Comparison of ENCODE assay signal across 10 cellular contexts in the genomic region with DNA sequence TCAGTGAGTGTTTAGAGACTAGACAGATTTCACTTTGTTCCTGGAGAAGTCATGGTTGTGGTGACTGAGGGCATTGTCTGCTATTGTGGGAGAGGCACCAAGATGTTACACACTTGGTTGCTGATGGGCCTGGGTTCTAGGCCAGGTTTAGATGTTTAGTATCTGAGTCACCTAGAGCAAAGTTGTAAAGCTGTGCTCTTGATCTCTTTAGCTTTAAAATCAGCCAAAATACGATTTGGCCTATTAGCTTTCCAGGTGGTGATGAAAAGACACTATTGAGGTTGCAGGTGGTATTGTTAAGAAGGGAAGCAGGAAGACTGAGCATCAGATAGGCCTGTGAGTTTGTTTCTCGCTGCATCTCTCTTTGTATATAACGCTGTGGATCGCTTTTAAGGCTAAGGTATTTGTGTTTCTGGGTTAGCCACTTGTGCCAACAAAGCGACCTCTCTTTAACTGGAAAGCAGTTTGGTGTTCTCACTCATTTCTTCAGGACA. TPM values are rescaled to one million over a fixed set of nuclear protein-coding genes. Genes with fewer than 3 reads are reported as not detected.
DNase-seq lines count a peak whose midpoint lies in the region; ATAC-seq and TF ChIP-seq lines count a peak whose summit lies in the region.
"Had no signal": no experiment of that assay in that cellular context is flagged by ENCODE, and none has a peak within 500 bp of the region (broad histone marks: within the 10 kb centered on the region; RNA-seq: fewer than 3 reads in every experiment).

No MANE protein-coding gene starts in this region.

- peaks cover 5% of the 10 kb centered on the region for H3K9me3 Mint-ChIP-seq in CD4-positive, alpha-beta T cell

- H3K27ac ChIP-seq in coronary artery (peak overlapping the region; percentile 27 to 79), aorta (ENCODE audit: low read depth in 1 of 2, low read length in 2 of 2) (peak overlapping the region in 1 of 2 donors; percentile 74)
- no peak overlapping the region for H3K27ac ChIP-seq in CD4-positive, alpha-beta T cell (ENCODE audit: low read depth, low read length)

- H3K4me3 ChIP-seq in coronary artery (peak overlapping the region; percentile 49), mucosa of descending colon (no peak overlapping the region), aorta (ENCODE audit: low read length in 2 of 2) (no peak overlapping the region)

- H3K36me3 Mint-ChIP-seq in CD4-positive, alpha-beta T cell (ENCODE audit: low read depth): peaks cover 17% of the 10 kb centered on the region

- H3K4me1 Mint-ChIP-seq in CD4-positive, alpha-beta T cell (ENCODE audit: low read depth): peaks cover 78% of the 10 kb centered on the region

- no peaks in the 10 kb centered on the region for H3K36me3 ChIP-seq in mucosa of descending colon (ENCODE audit: low read depth)
- H3K36me3 ChIP-seq in aorta (ENCODE audit: control insufficient read depth in 1 of 2, insufficient read depth in 2 of 2, low read length in 1 of 2): no peaks in the 10 kb centered on the region

- H3K4me1 ChIP-seq in mucosa of descending colon (ENCODE audit: low read depth) (peaks cover 7% of the 10 kb centered on the region), aorta (ENCODE audit: control insufficient read depth in 1 of 2, insufficient read depth in 2 of 2, low read length in 2 of 2) (peaks cover 5 to 18% of the 10 kb centered on the region in 2 donors)

- intact Hi-C loops in Right ventricle myocardium superior (cut with DNase I) (no loop called here), Right ventricle myocardium inferior (cut with DNase I) (no loop called here), mucosa of descending colon (cut with DNase I, micrococcal nuclease) (no loop called here), aorta (cut with DNase I) (no loop called here)
- intact Hi-C loops in CD4-positive, alpha-beta T cell (cut with DNase I, micrococcal nuclease): no loop called here

- peaks cover 7% of the 10 kb centered on the region for H3K9me3 ChIP-seq in mucosa of descending colon
- no peaks in the 10 kb centered on the region for H3K9me3 ChIP-seq in aorta (ENCODE audit: control insufficient read depth, low read length)
- no peaks in the 10 kb centered on the region for H3K9me3 ChIP-seq in CD4-positive, alpha-beta T cell (ENCODE audit: control insufficient read depth, low read length)

- no peak for TF ChIP-seq CTCF in coronary artery (IDR thresholded peaks at IDR 0.05)
- no peak for TF ChIP-seq CTCF in mucosa of descending colon (IDR thresholded peaks at IDR 0.05)
- no peak for TF ChIP-seq CTCF in CD4-positive, alpha-beta T cell (IDR thresholded peaks at IDR 0.05)

- H3K27ac Mint-ChIP-seq in CD4-positive, alpha-beta T cell: no peak overlapping the region

- peak; percentile 17 for ATAC-seq in Right ventricle myocardium superior (ENCODE audit: poor library complexity)
- no peak for ATAC-seq in Right ventricle myocardium inferior
- ATAC-seq in mucosa of descending colon: peak; percentile 52
- no peak for ATAC-seq in aorta (ENCODE audit: low FRiP score)
- ATAC-seq in HG02870 (IDR thresholded peaks at IDR 0.05; ENCODE audit: unreplicated experiment): no peak
- ATAC-seq in CD4-positive, alpha-beta T cell (ENCODE audit: poor library complexity): no peak

- DNase-seq in Right ventricle myocardium superior (no peak), Right ventricle myocardium inferior (ENCODE audit: missing footprints) (no peak), coronary artery (ENCODE audit: low spot score) (no peak), mucosa of descending colon (no peak), COR-L47 (lab: John Stamatoyannopoulos, UW) (no peak), aorta (no peak)
- no peak for DNase-seq in CD4-positive, alpha-beta T cell
- DNase-seq: immature natural killer cell, T-helper 1 cell had no signal

- H3K27me3 Mint-ChIP-seq in CD4-positive, alpha-beta T cell: no peaks in the 10 kb centered on the region

- no peak overlapping the region for H3K4me3 Mint-ChIP-seq in CD4-positive, alpha-beta T cell
- H3K4me3 Mint-ChIP-seq: immature natural killer cell had no signal

- no peaks in the 10 kb centered on the region for H3K27me3 ChIP-seq in aorta (ENCODE audit: control insufficient read depth in 1 of 2, insufficient read depth in 2 of 2, low read length in 1 of 2)
- no peaks in the 10 kb centered on the region for H3K27me3 ChIP-seq in CD4-positive, alpha-beta T cell (ENCODE audit: control insufficient read depth, insufficient read depth, low read length)

- 73 to 77% methylated on average over 5 of the region's 5 CpGs for WGBS in aorta, 2 donors

- CTCF ChIA-PET in CD4-positive, alpha-beta T cell (lab: Charles Lee): no interaction called here

- POLR2A ChIA-PET in CD4-positive, alpha-beta T cell (lab: Charles Lee): no interaction called here

RNA-seq across cellular contexts. Expression of a gene that starts 48.6 kb away (rescaled TPM):
- total RNA-seq in Right ventricle myocardium superior (32.4 TPM), Right ventricle myocardium inferior (32.3 TPM), mucosa of descending colon (10 to 100 TPM; 52.4 to 60.4 (median 60.1) TPM), aorta (10 to 100 TPM; 66.8 to 89.6 TPM)
- 10 to 100 TPM; 11.0 to 21.4 TPM for polyA plus RNA-seq in aorta
- 10 to 100 TPM; 24.3 to 25.3 TPM for total RNA-seq in CD4-positive, alpha-beta T cell

Comparison
In these comparisons a context has a peak if more than half of its experiments do, and no peak if none do; other contexts are left out.
1. ATAC-seq: peak in Right ventricle myocardium superior (single experiment) and mucosa of descending colon (single experiment); none in Right ventricle myocardium inferior (single experiment), aorta (single experiment), HG02870 (single experiment) and CD4-positive, alpha-beta T cell (single experiment).